In the genomic region with DNA sequence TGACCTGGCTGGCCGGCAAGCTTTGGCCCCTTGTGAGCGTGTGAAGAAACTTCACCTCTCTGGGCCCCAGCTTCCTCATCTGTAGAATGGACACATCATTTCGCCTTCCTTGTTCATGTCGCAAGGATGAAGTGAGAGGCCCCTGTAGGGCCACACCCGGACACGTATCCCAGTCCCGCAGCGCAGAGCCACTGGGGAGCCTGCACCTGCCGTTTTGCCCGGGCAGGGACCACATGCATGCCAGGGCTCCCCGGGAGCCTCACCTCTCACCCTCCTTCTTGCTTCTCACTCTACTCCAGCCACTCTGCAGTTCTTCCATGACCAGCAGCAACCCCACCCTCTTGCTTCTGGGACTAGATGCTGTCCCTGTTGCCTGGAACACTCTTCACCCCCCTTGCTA, we compare ENCODE assay signal across 1 cellular context.
TF ChIP-seq lines count a peak whose summit lies in the region.

No MANE protein-coding gene starts in this region.

TF ChIP-seq in HepG2, 621 proteins besides CTCF, POLR2A, EP300 and RAD21:
- TF ChIP-seq ZNF629 (CRISPR knock-in tag; conservative IDR thresholded peaks at IDR 0.05) (0 out of 2 replicates have a peak, but pooled peaks have one; percentile 25), RFX1 (IDR thresholded peaks at IDR 0.05) (no peak)
TF ChIP-seq in HepG2: peak in this region for 1.
